8 cellular contexts compared by ENCODE assay signal in genomic region chr9:5438301-5439162, GRCh38. TPM values are rescaled to one million over a fixed set of nuclear protein-coding genes. Genes with fewer than 3 reads are reported as not detected.
A peak's percentile ranks its signal among the peaks of the same experiment; 100 is the strongest.
DNase-seq lines count a peak whose midpoint lies in the region; ATAC-seq, FAIRE-seq and TF ChIP-seq lines count a peak whose summit lies in the region.

No MANE protein-coding gene starts in this region.

- in situ Hi-C loops in K562 (cut with MboI) = loop anchor here (25.0 kb wide), 2 partner anchors 701 to 826 kb away; partner anchors contain the start of gene AK3
- in situ Hi-C loops in HepG2 (cut with HindIII; ENCODE audit: extremely low pct_ligation_motif_present, low pct_unique_long_range_greater_than_20kb) = loop anchor here (25.0 kb wide), 2 partner anchors 451 to 676 kb away; partner anchors contain the start of gene JAK2

- no peak for FAIRE-seq in K562 (lab: Jason Lieb, UNC)
- FAIRE-seq in HepG2 (lab: Jason Lieb, UNC) = peak; percentile 18

- DNase-seq in Peyer's patch (peak in 2 of 3 donors; percentile 52 to 61), K562 (ENCODE audit: extremely low read depth in 1 of 4, low spot score in 3 of 4) (no peak), HepG2 (ENCODE audit: low spot score) (no peak), putamen (ENCODE audit: low spot score) (no peak), GM19238 (ENCODE audit: insufficient read length, low spot score) (no peak)
- DNase-seq in stimulated activated naive CD8-positive, alpha-beta T cell treated with anti-CD3 and anti-CD28 coated beads, Interleukin-15, Interleukin-2, amounts not matched to agents 100 U/mL and 50 U/mL, for 24 hours = peak; percentile 76

- H3K9ac ChIP-seq in K562 (ENCODE audit: insufficient read depth in 1 of 2, low read depth in 2 of 2, low read length in 2 of 2) (0 out of 4 replicates have a peak overlapping the region, but pooled peaks of 1 of the 2 experiments have one; percentile 31), HepG2 (ENCODE audit: insufficient read depth, low read depth, low read length) (peak overlapping the region; percentile 55)

- 65% methylated on average over 19 of the region's 21 CpGs for WGBS in K562 (ENCODE audit: insufficient coverage, low coverage, missing lambda C conversion rate)
- 79% methylated on average over 21 of the region's 21 CpGs for WGBS in HepG2 (ENCODE audit: low lambda C conversion rate)

- TF ChIP-seq POLR2A in Peyer's patch (IDR thresholded peaks at IDR 0.05) (no peak), K562 (conservative IDR thresholded peaks at IDR 0.05) (no peak), HepG2 (IDR thresholded peaks at IDR 0.05; ENCODE audit: insufficient read depth in 1 of 2, low read depth in 2 of 2, low read length in 2 of 2) (no peak)

- no peaks in the 10 kb centered on the region; the same call in 2 of the 3 replicates for H3K79me2 ChIP-seq in K562 (ENCODE audit: control insufficient read depth, insufficient read depth, low read length)
- no peaks in the 10 kb centered on the region for H3K79me2 ChIP-seq in HepG2 (ENCODE audit: insufficient read depth, low read length)

- CTCF ChIA-PET in K562 (lab: Yijun Ruan, JAX; ENCODE audit: low intra/inter-chr PET ratio) = no interaction called here
- CTCF ChIA-PET in HepG2 (lab: Yijun Ruan, JAX; ENCODE audit: low intra/inter-chr PET ratio, low total read pairs) = no interaction called here

- H3K27me3 ChIP-seq in Peyer's patch (no peaks in the 10 kb centered on the region), K562 (ENCODE audit: control insufficient read depth in 2 of 2, insufficient read depth in 2 of 2, low read length in 2 of 2) (no peaks in the 10 kb centered on the region), HepG2 (ENCODE audit: control insufficient read depth in 1 of 2, insufficient read depth in 2 of 2, low read length in 2 of 2) (no peaks in the 10 kb centered on the region; a peak in 1 of 5 replicates)

- peak overlapping the region; percentile 61 to 81 (median 70) for H3K4me3 ChIP-seq in Peyer's patch
- H3K4me3 ChIP-seq in K562 = no peak overlapping the region; the same call in 1 of the 2 replicates
- H3K4me3 ChIP-seq in HepG2 (replicated peaks in 1 of 3; ENCODE audit: insufficient read depth in 1 of 3, low read depth in 2 of 3, low read length in 3 of 3) = peak overlapping the region; percentile 72 to 81 (median 78)

- BruUV-seq in K562 (replicated peaks; lab: Mats Ljungman, UMichigan) = no TSS peak
- TSS peak; percentile 95 for BruUV-seq in HepG2 (replicated peaks; lab: Mats Ljungman, UMichigan)

- H3K4me2 ChIP-seq in K562 (ENCODE audit: insufficient read depth, low read length) (peak overlapping the region; percentile 63), HepG2 (ENCODE audit: low read depth, low read length) (peak overlapping the region; percentile 80)

- peak; percentile 69 for ATAC-seq in GM18511 (IDR thresholded peaks at IDR 0.05; ENCODE audit: unreplicated experiment)
- ATAC-seq in HG02623 (IDR thresholded peaks at IDR 0.05; ENCODE audit: unreplicated experiment) = peak; percentile 52
- ATAC-seq in K562 = no peak
- peak; percentile 8; the same call in 2 of the 3 replicates for ATAC-seq in HepG2
- ATAC-seq in stimulated activated naive CD8-positive, alpha-beta T cell treated with anti-CD3 and anti-CD28 coated beads, Interleukin-15, Interleukin-2, amounts not matched to agents 100 U/mL and 50 U/mL, for 24 hours = peak; percentile 66

- TF ChIP-seq RAD21 in K562 (CRISPR knock-in tag; conservative IDR thresholded peaks at IDR 0.05 in 1 of 2, IDR thresholded peaks at IDR 0.05 in 1 of 2) = no peak
- TF ChIP-seq RAD21 in HepG2 (CRISPR knock-in tag; IDR thresholded peaks at IDR 0.05) = no peak

- peaks cover 0 to 12% (median 0%) of the 10 kb centered on the region in 4 donors for H3K4me1 ChIP-seq in Peyer's patch
- H3K4me1 ChIP-seq in K562 (replicated peaks in 1 of 2; ENCODE audit: control insufficient read depth in 2 of 2, insufficient read depth in 2 of 2, low read length in 2 of 2) = peaks cover 4 to 6% of the 10 kb centered on the region in 2 experiments; a peak in 2 of 5 replicates
- peaks cover 29% of the 10 kb centered on the region for H3K4me1 ChIP-seq in HepG2 (ENCODE audit: insufficient read depth, low read length)

- H3K27ac ChIP-seq in Peyer's patch (peak overlapping the region; percentile 92 to 96 (median 93)), K562 (ENCODE audit: extremely low read depth, low read depth, low read length) (no peak overlapping the region), HepG2 (ENCODE audit: extremely low read length, insufficient read depth, low read length) (peak overlapping the region; percentile 47)

- POLR2A ChIA-PET in K562 (lab: Yijun Ruan, JAX) = no interaction called here
- POLR2A ChIA-PET in HepG2 (lab: Yijun Ruan, JAX) = interaction anchor here (1.6 to 1.9 kb wide), 2 partner anchors 12 kb away, joined by 4 to 17 read pairs; partner anchors contain the start of gene CD274

- peak overlapping the region; percentile 59 for H2AFZ ChIP-seq in K562 (ENCODE audit: low read depth, low read length)
- peak overlapping the region; percentile 97 for H2AFZ ChIP-seq in HepG2 (ENCODE audit: low read length)

- intact Hi-C loops in K562 (cut with micrococcal nuclease) = no loop called here
- intact Hi-C loops in HepG2 (cut with micrococcal nuclease; ENCODE audit: unreplicated experiment) = loop anchor here (5.0 kb wide), 2 partner anchors 451 to 676 kb away; partner anchors contain the start of gene JAK2

- TF ChIP-seq CTCF in Peyer's patch (IDR thresholded peaks at IDR 0.05) = no peak
- TF ChIP-seq CTCF in K562 (IDR thresholded peaks at IDR 0.05 in 2 of 3, conservative IDR thresholded peaks at IDR 0.05 in 1 of 3; ENCODE audit: insufficient read depth in 2 of 3, low read depth in 1 of 3, low read length in 3 of 3) = no peak
- TF ChIP-seq CTCF in HepG2 (CRISPR knock-in tag; IDR thresholded peaks at IDR 0.05) = no peak

- H3K36me3 ChIP-seq in Peyer's patch (peaks cover 0 to 8% (median 0%) of the 10 kb centered on the region in 3 donors), K562 (ENCODE audit: control insufficient read depth, insufficient read depth, low read length) (no peaks in the 10 kb centered on the region), HepG2 (replicated peaks in 1 of 2; ENCODE audit: control insufficient read depth in 1 of 2, insufficient read depth in 2 of 2, low read length in 2 of 2) (no peaks in the 10 kb centered on the region)

- no peak for TF ChIP-seq EP300 in K562 (IDR thresholded peaks at IDR 0.05; ENCODE audit: low read length)
- no peak for TF ChIP-seq EP300 in HepG2 (IDR thresholded peaks at IDR 0.05; ENCODE audit: low read depth in 2 of 2, low read length in 2 of 2)
- no peak for TF ChIP-seq EP300 in HepG2 (CRISPR knock-in tag; IDR thresholded peaks at IDR 0.05; ENCODE audit: borderline replicate concordance)

- H4K20me1 ChIP-seq in K562 (replicated peaks; ENCODE audit: control insufficient read depth, insufficient read depth, low read length) = no peaks in the 10 kb centered on the region
- H4K20me1 ChIP-seq in HepG2 (ENCODE audit: insufficient read depth, low read length) = no peaks in the 10 kb centered on the region

- no peaks in the 10 kb centered on the region for H3K9me3 ChIP-seq in Peyer's patch
- no peaks in the 10 kb centered on the region for H3K9me3 ChIP-seq in K562 (replicated peaks; ENCODE audit: control insufficient read depth, insufficient read depth, low read depth, low read length)
- H3K9me3 ChIP-seq in HepG2 (ENCODE audit: low read length) = no peaks in the 10 kb centered on the region

- H3K9me1 ChIP-seq in K562 (ENCODE audit: control insufficient read depth, insufficient read depth, low read length) = no peaks in the 10 kb centered on the region

RNA-seq across cellular contexts. Expression of gene PLGRKT, which starts 0.8 kb away (rescaled TPM):
- 10 to 100 TPM in 3 of 4 donors, 1 to 10 TPM in 1; 8.3 to 43.6 (median 33.2) TPM for total RNA-seq in Peyer's patch
- total RNA-seq in K562 (2011; cell fraction: chromatin; rRNA removed; ENCODE audit: low replicate concordance) = 0.35 and 0.83 TPM in 2 replicates
- total RNA-seq in K562 (2011; cell fraction: nucleolus; rRNA removed) = 1.3 and 1.5 TPM in 2 replicates
- total RNA-seq in K562 (2011; cell fraction: nucleoplasm; rRNA removed) = 1.4 and 1.9 TPM in 2 replicates
- 4.5 and 4.7 TPM in 2 replicates for total RNA-seq in K562 (2014; rRNA removed)
- 9.3 and 11.3 TPM in 2 replicates for total RNA-seq in K562 (2014; rRNA removed; fragmentation: Illumina TruSeq; extraction: Trizol)
- 6.9 and 10.0 TPM in 2 replicates for total RNA-seq in K562 (2015; rRNA removed; fragmentation: Illumina TruSeq; extraction: Trizol)
- 6.5 and 10.4 TPM in 2 replicates for total RNA-seq in K562 (2021)
- 4.7 and 5.2 TPM in 2 replicates for polyA plus RNA-seq in K562 (2011; rRNA removed)
- 0.48 and 2.0 TPM in 2 replicates for polyA plus RNA-seq in K562 (2011; cell fraction: cytosol; rRNA removed)
- 0.90 and 1.2 TPM in 2 replicates for polyA plus RNA-seq in K562 (2011; cell fraction: nucleus; rRNA removed)
- 7.5 and 12.7 TPM in 2 replicates for polyA plus RNA-seq in K562 (2012)
- 5.9 and 6.0 TPM in 2 replicates for polyA plus RNA-seq in K562 (2014; fragmentation: Illumina TruSeq; extraction: Trizol)
- 10 to 100 TPM; 11.2 to 13.8 TPM for polyA plus RNA-seq in K562 (2014; fragmentation: Nextera tagmentation; extraction: Ambion mirVana)
- 6.0 and 6.6 TPM in 2 replicates for polyA plus RNA-seq in K562 (2014; rRNA removed)
- polyA minus RNA-seq in K562 (2011; rRNA and poly(A)+ RNA removed) = 1.5 and 2.8 TPM in 2 replicates
- polyA minus RNA-seq in K562 (2011; cell fraction: cytosol; rRNA and poly(A)+ RNA removed) = 2.3 TPM in 1 of 2 replicates, not detected in the other
- polyA minus RNA-seq in K562 (2011; cell fraction: nucleus; rRNA and poly(A)+ RNA removed) = 1.3 and 2.1 TPM in 2 replicates
- 15.8 and 20.2 TPM in 2 replicates for total RNA-seq in HepG2 (2016; rRNA removed; fragmentation: Illumina TruSeq; extraction: Trizol)
- total RNA-seq in HepG2 (2016; cell fraction: cytosol; rRNA removed; fragmentation: Illumina TruSeq; extraction: Trizol; ENCODE audit: low read depth) = 12.4 and 12.7 TPM in 2 replicates
- 15.6 and 19.3 TPM in 2 replicates for total RNA-seq in HepG2 (2016; cell fraction: insoluble cytoplasmic fraction; rRNA removed; fragmentation: Illumina TruSeq; extraction: Trizol)
- 10.4 and 17.6 TPM in 2 replicates for total RNA-seq in HepG2 (2016; cell fraction: membrane; rRNA removed; fragmentation: Illumina TruSeq; extraction: Trizol)
- 9.1 and 9.3 TPM in 2 replicates for total RNA-seq in HepG2 (2016; cell fraction: nucleus; rRNA removed; fragmentation: Illumina TruSeq; extraction: Trizol)
- polyA plus RNA-seq in HepG2 (2011; rRNA removed) = 3.4 and 5.0 TPM in 2 replicates
- 3.1 and 4.3 TPM in 2 replicates for polyA plus RNA-seq in HepG2 (2011; cell fraction: cytosol; rRNA removed)
- polyA plus RNA-seq in HepG2 (2011; cell fraction: nucleus; rRNA removed) = 0.90 and 1.0 TPM in 2 replicates
- polyA plus RNA-seq in HepG2 (2012) = 4.8 and 8.9 TPM in 2 replicates
- polyA plus RNA-seq in HepG2 (2016; cell fraction: cytosol; fragmentation: Illumina TruSeq; extraction: Trizol; ENCODE audit: low read depth) = 13.6 and 21.5 TPM in 2 replicates
- polyA plus RNA-seq in HepG2 (2016; cell fraction: insoluble cytoplasmic fraction; fragmentation: Illumina TruSeq; extraction: Trizol; ENCODE audit: low read depth) = 19.8 and 20.9 TPM in 2 replicates
- 8.7 and 14.3 TPM in 2 replicates for polyA plus RNA-seq in HepG2 (2016; cell fraction: membrane; fragmentation: Illumina TruSeq; extraction: Trizol; ENCODE audit: low read depth)
- polyA plus RNA-seq in HepG2 (2016; cell fraction: nucleus; fragmentation: Illumina TruSeq; extraction: Trizol; ENCODE audit: insufficient read depth, low read depth) = 13.8 and 15.8 TPM in 2 replicates
- 1.7 and 3.1 TPM in 2 replicates for polyA minus RNA-seq in HepG2 (2011; rRNA and poly(A)+ RNA removed; ENCODE audit: low replicate concordance)
- 2.5 and 4.3 TPM in 2 replicates for polyA minus RNA-seq in HepG2 (2011; cell fraction: cytosol; rRNA and poly(A)+ RNA removed)
- 2.4 and 3.1 TPM in 2 replicates for polyA minus RNA-seq in HepG2 (2011; cell fraction: nucleus; rRNA and poly(A)+ RNA removed)

RNA-seq across cellular contexts. Expression of gene CD274, which starts 11.8 kb away (rescaled TPM):
- total RNA-seq in Peyer's patch = 1 to 10 TPM; 1.7 to 6.2 (median 3.4) TPM
- total RNA-seq in K562 (2011; cell fraction: chromatin; rRNA removed; ENCODE audit: low replicate concordance) = not detected in 2 replicates
- not detected in 2 replicates for total RNA-seq in K562 (2011; cell fraction: nucleolus; rRNA removed)
- not detected in 2 replicates for total RNA-seq in K562 (2011; cell fraction: nucleoplasm; rRNA removed)
- total RNA-seq in K562 (2014; rRNA removed) = 0.20 and 0.27 TPM in 2 replicates
- total RNA-seq in K562 (2014; rRNA removed; fragmentation: Illumina TruSeq; extraction: Trizol) = 0.47 TPM in 1 of 2 replicates, not detected in the other
- total RNA-seq in K562 (2015; rRNA removed; fragmentation: Illumina TruSeq; extraction: Trizol) = 0.26 and 0.51 TPM in 2 replicates
- total RNA-seq in K562 (2021) = 0.18 and 0.24 TPM in 2 replicates
- polyA plus RNA-seq in K562 (2011; rRNA removed) = 0.18 TPM in 1 of 2 replicates, not detected in the other
- not detected in 2 replicates for polyA plus RNA-seq in K562 (2011; cell fraction: cytosol; rRNA removed)
- 0.07 and 0.34 TPM in 2 replicates for polyA plus RNA-seq in K562 (2011; cell fraction: nucleus; rRNA removed)
- polyA plus RNA-seq in K562 (2012) = 0.09 and 0.18 TPM in 2 replicates
- polyA plus RNA-seq in K562 (2014; fragmentation: Illumina TruSeq; extraction: Trizol) = 0.07 and 0.33 TPM in 2 replicates
- under 1 TPM in 1 of 2 experiments, not detected in 1; 0.32 TPM for polyA plus RNA-seq in K562 (2014; fragmentation: Nextera tagmentation; extraction: Ambion mirVana)
- 0.34 TPM in 1 of 2 replicates, not detected in the other for polyA plus RNA-seq in K562 (2014; rRNA removed)
- not detected in 2 replicates for polyA minus RNA-seq in K562 (2011; rRNA and poly(A)+ RNA removed)
- not detected in 2 replicates for polyA minus RNA-seq in K562 (2011; cell fraction: cytosol; rRNA and poly(A)+ RNA removed)
- not detected in 2 replicates for polyA minus RNA-seq in K562 (2011; cell fraction: nucleus; rRNA and poly(A)+ RNA removed)
- total RNA-seq in HepG2 (2016; rRNA removed; fragmentation: Illumina TruSeq; extraction: Trizol) = 0.49 TPM in 1 of 2 replicates, not detected in the other
- total RNA-seq in HepG2 (2016; cell fraction: cytosol; rRNA removed; fragmentation: Illumina TruSeq; extraction: Trizol; ENCODE audit: low read depth) = 0.53 TPM in 1 of 2 replicates, not detected in the other
- total RNA-seq in HepG2 (2016; cell fraction: insoluble cytoplasmic fraction; rRNA removed; fragmentation: Illumina TruSeq; extraction: Trizol) = 0.52 TPM in 1 of 2 replicates, not detected in the other
- not detected in 2 replicates for total RNA-seq in HepG2 (2016; cell fraction: membrane; rRNA removed; fragmentation: Illumina TruSeq; extraction: Trizol)
- total RNA-seq in HepG2 (2016; cell fraction: nucleus; rRNA removed; fragmentation: Illumina TruSeq; extraction: Trizol) = not detected in 2 replicates
- 0.07 and 0.17 TPM in 2 replicates for polyA plus RNA-seq in HepG2 (2011; rRNA removed)
- polyA plus RNA-seq in HepG2 (2011; cell fraction: cytosol; rRNA removed) = 0.04 TPM in 1 of 2 replicates, not detected in the other
- polyA plus RNA-seq in HepG2 (2011; cell fraction: nucleus; rRNA removed) = 0.05 and 0.24 TPM in 2 replicates
- 0.33 TPM in 1 of 2 replicates, not detected in the other for polyA plus RNA-seq in HepG2 (2012)
- polyA plus RNA-seq in HepG2 (2016; cell fraction: cytosol; fragmentation: Illumina TruSeq; extraction: Trizol; ENCODE audit: low read depth) = not detected in 2 replicates
- polyA plus RNA-seq in HepG2 (2016; cell fraction: insoluble cytoplasmic fraction; fragmentation: Illumina TruSeq; extraction: Trizol; ENCODE audit: low read depth) = 0.69 TPM in 1 of 2 replicates, not detected in the other
- not detected in 2 replicates for polyA plus RNA-seq in HepG2 (2016; cell fraction: membrane; fragmentation: Illumina TruSeq; extraction: Trizol; ENCODE audit: low read depth)
- polyA plus RNA-seq in HepG2 (2016; cell fraction: nucleus; fragmentation: Illumina TruSeq; extraction: Trizol; ENCODE audit: insufficient read depth, low read depth) = 1.1 TPM in 1 of 2 replicates, not detected in the other
- 0.33 TPM in 1 of 2 replicates, not detected in the other for polyA minus RNA-seq in HepG2 (2011; rRNA and poly(A)+ RNA removed; ENCODE audit: low replicate concordance)
- not detected in 2 replicates for polyA minus RNA-seq in HepG2 (2011; cell fraction: cytosol; rRNA and poly(A)+ RNA removed)
- 0.13 TPM in 1 of 2 replicates, not detected in the other for polyA minus RNA-seq in HepG2 (2011; cell fraction: nucleus; rRNA and poly(A)+ RNA removed)

Comparison
In these comparisons a context has a peak if more than half of its experiments do, and no peak if none do; other contexts are left out.
1. DNase-seq: peak in Peyer's patch (2 of 3) and stimulated activated naive CD8-positive, alpha-beta T cell treated with anti-CD3 and anti-CD28 coated beads, Interleukin-15, Interleukin-2, amounts not matched to agents 100 U/mL and 50 U/mL, for 24 hours (single experiment); none in K562 (0 of 4), HepG2 (single experiment), putamen (single experiment) and GM19238 (single experiment).